Comparison of ENCODE assay signal across 1 cellular context in genomic region chr7:26200444-26201260, GRCh38.
TF ChIP-seq lines count a peak whose summit lies in the region.

Gene HNRNPA2B1 (minus strand): TSS chr7:26200746. CDS start chr7:26200577, 169 bp downstream.

TF ChIP-seq in HEK293, 187 proteins besides CTCF, POLR2A, EP300 and RAD21 (continued from another document):
- TF ChIP-seq ZNF600 (tag by site-specific recombination; IDR thresholded peaks at IDR 0.05) (0 out of 2 replicates have a peak, but pooled peaks have one; percentile 18), ZNF664 (tag by site-specific recombination; IDR thresholded peaks at IDR 0.05) (no peak), PATZ1 (tag by site-specific recombination; IDR thresholded peaks at IDR 0.05) (peak; percentile 92), SP2 (tag by site-specific recombination; IDR thresholded peaks at IDR 0.05) (peak; percentile 85), ZNF580 (tag by site-specific recombination; IDR thresholded peaks at IDR 0.05) (no peak; the same call in 1 of the 2 replicates), KLF9 (tag by site-specific recombination; IDR thresholded peaks at IDR 0.05; ENCODE audit: low read depth) (peak; percentile 98), ZNF623 (tag by site-specific recombination; IDR thresholded peaks at IDR 0.05) (no peak), GLIS1 (tag by site-specific recombination; IDR thresholded peaks at IDR 0.05) (peak; percentile 49; the same call in 1 of the 2 replicates), ZNF2 (tag by site-specific recombination; IDR thresholded peaks at IDR 0.05) (peak; percentile 88; the same call in 1 of the 2 replicates), KLF17 (tag by site-specific recombination; IDR thresholded peaks at IDR 0.05) (peak; percentile 39; the same call in 1 of the 2 replicates), ZNF350 (tag by site-specific recombination; IDR thresholded peaks at IDR 0.05) (no peak), KLF16 (tag by site-specific recombination; IDR thresholded peaks at IDR 0.05) (peak; percentile 80), ZNF677 (tag by site-specific recombination; IDR thresholded peaks at IDR 0.05) (no peak), SP7 (tag by site-specific recombination; IDR thresholded peaks at IDR 0.05) (0 out of 2 replicates have a peak, but pooled peaks have one; percentile 18), ZNF837 (tag by site-specific recombination; IDR thresholded peaks at IDR 0.05) (no peak), SP3 (tag by site-specific recombination; IDR thresholded peaks at IDR 0.05) (peak; percentile 89), ZNF549 (tag by site-specific recombination; IDR thresholded peaks at IDR 0.05) (no peak), ZNF341 (tag by site-specific recombination; IDR thresholded peaks at IDR 0.05; ENCODE audit: low read depth) (peak; percentile 83), ZBTB17 (tag by site-specific recombination; IDR thresholded peaks at IDR 0.05) (peak; percentile 26; the same call in 1 of the 2 replicates), ZNF843 (tag by site-specific recombination; IDR thresholded peaks at IDR 0.05) (no peak), ZNF18 (tag by site-specific recombination; IDR thresholded peaks at IDR 0.05) (peak; percentile 81), OSR2 (tag by site-specific recombination; IDR thresholded peaks at IDR 0.05) (peak; percentile 54; the same call in 1 of the 2 replicates), ZNF121 (tag by site-specific recombination; IDR thresholded peaks at IDR 0.05) (peak; percentile 77), MEIS1 (CRISPR knock-in tag; IDR thresholded peaks at IDR 0.05; ENCODE audit: borderline replicate concordance) (no peak), YY2 (tag by site-specific recombination; IDR thresholded peaks at IDR 0.05) (0 out of 2 replicates have a peak, but pooled peaks have one; percentile 9), ZNF133 (tag by site-specific recombination; IDR thresholded peaks at IDR 0.05) (no peak), ZNF433 (tag by site-specific recombination; IDR thresholded peaks at IDR 0.05; ENCODE audit: low read depth) (no peak), ZSCAN18 (tag by site-specific recombination; IDR thresholded peaks at IDR 0.05) (no peak), ELK4 (IDR thresholded peaks at IDR 0.05; ENCODE audit: borderline replicate concordance, low read depth, low read length) (no peak; the same call in 1 of the 2 replicates), SETDB1 (IDR thresholded peaks at IDR 0.05; ENCODE audit: insufficient read length, low read length) (peak; percentile 17), ZBTB11 (tag by site-specific recombination; conservative IDR thresholded peaks at IDR 0.05; ENCODE audit: low read depth) (peak; percentile 29; the same call in 1 of the 2 replicates), ZEB2 (tag by site-specific recombination; IDR thresholded peaks at IDR 0.05) (peak; percentile 86; the same call in 1 of the 2 replicates), SALL2 (tag by site-specific recombination; IDR thresholded peaks at IDR 0.05; ENCODE audit: borderline replicate concordance) (no peak), ZNF335 (tag by site-specific recombination; conservative IDR thresholded peaks at IDR 0.05) (peak; percentile 57), ATF2 (tag by site-specific recombination; IDR thresholded peaks at IDR 0.05; ENCODE audit: low read depth) (0 out of 2 replicates have a peak, but pooled peaks have one; percentile 2), ZBTB6 (tag by site-specific recombination; IDR thresholded peaks at IDR 0.05) (peak; percentile 72; the same call in 1 of the 2 replicates), ZNF530 (tag by site-specific recombination; IDR thresholded peaks at IDR 0.05; ENCODE audit: low read depth) (no peak), ZNF146 (tag by site-specific recombination; IDR thresholded peaks at IDR 0.05) (peak; percentile 44), ZNF148 (tag by site-specific recombination; IDR thresholded peaks at IDR 0.05; ENCODE audit: borderline replicate concordance) (no peak), ZFP3 (tag by site-specific recombination; IDR thresholded peaks at IDR 0.05; ENCODE audit: low read depth) (no peak), TCF7L2 (IDR thresholded peaks at IDR 0.05; ENCODE audit: borderline replicate concordance, low read depth, low read length) (no peak), ZNF19 (tag by site-specific recombination; IDR thresholded peaks at IDR 0.05; ENCODE audit: low read depth) (peak; percentile 100), MZF1 (tag by site-specific recombination; IDR thresholded peaks at IDR 0.05; ENCODE audit: borderline replicate concordance) (no peak), ZNF416 (tag by site-specific recombination; IDR thresholded peaks at IDR 0.05) (no peak), ZNF660 (tag by site-specific recombination; IDR thresholded peaks at IDR 0.05) (peak; percentile 38; the same call in 1 of the 2 replicates)
